In genomic region chr10:66931340-66931948, GRCh38 we compare ENCODE assay signal across 8 cellular contexts. TPM values are rescaled to one million over a fixed set of nuclear protein-coding genes. Genes with fewer than 3 reads are reported as not detected.
A peak's percentile ranks its signal among the peaks of the same experiment; 100 is the strongest.
DNase-seq lines count a peak whose midpoint lies in the region; ATAC-seq and TF ChIP-seq lines count a peak whose summit lies in the region.

No MANE protein-coding gene starts in this region.

- H3K27me3 Mint-ChIP-seq in endodermal cell (ENCODE audit: insufficient read depth) = peaks cover 34% of the 10 kb centered on the region
- peaks cover 37% of the 10 kb centered on the region for H3K27me3 Mint-ChIP-seq in neural crest cell (ENCODE audit: low read depth)

- H3K27ac ChIP-seq in PC-3 (ENCODE audit: low read length) = no peak overlapping the region
- H3K27ac ChIP-seq in endodermal cell (ENCODE audit: low read depth, low read length) = no peak overlapping the region
- no peak overlapping the region for H3K27ac ChIP-seq in effector memory CD4-positive, alpha-beta T cell (ENCODE audit: insufficient read depth, low read length, poor library complexity, severe bottlenecking)

- H3K27ac Mint-ChIP-seq in endodermal cell (no peak overlapping the region), neural crest cell (ENCODE audit: unreplicated experiment) (no peak overlapping the region)

- H3K36me3 ChIP-seq in PC-3 (ENCODE audit: low read depth, low read length) (no peaks in the 10 kb centered on the region), endodermal cell (ENCODE audit: control insufficient read depth, insufficient read depth, low read length) (no peaks in the 10 kb centered on the region)
- H3K36me3 ChIP-seq in effector memory CD4-positive, alpha-beta T cell (ENCODE audit: control insufficient read depth, insufficient read depth, low read length) = no peaks in the 10 kb centered on the region

- ATAC-seq in GM19455 (IDR thresholded peaks at IDR 0.05; ENCODE audit: unreplicated experiment) = peak; percentile 77
- peak; percentile 72 for ATAC-seq in HG03521 (IDR thresholded peaks at IDR 0.05; ENCODE audit: unreplicated experiment)
- peak; percentile 78 for ATAC-seq in PC-3
- no peak for ATAC-seq in GM21737 (IDR thresholded peaks at IDR 0.05; ENCODE audit: unreplicated experiment)

- DNase-seq in Daoy (ENCODE audit: low read depth) (peak; percentile 6), PC-3 (peak; percentile 97), endodermal cell (no peak), neural crest cell (ENCODE audit: low read depth, low spot score) (peak; percentile 33)
- no peak for DNase-seq in effector memory CD4-positive, alpha-beta T cell

- no peak overlapping the region for H2AFZ ChIP-seq in PC-3 (ENCODE audit: low read length)

- H4K20me1 ChIP-seq in PC-3 (ENCODE audit: low read length) = no peaks in the 10 kb centered on the region

- CTCF ChIA-PET in PC-3 (lab: Charles Lee) = interaction anchor here (0.5 to 2.1 kb wide), 15 partner anchors 9 to 727 kb away, joined by 3 to 9 read pairs (median 4); no protein-coding TSS in a partner anchor

- TF ChIP-seq CTCF in PC-3 (conservative IDR thresholded peaks at IDR 0.05; ENCODE audit: low read depth, low read length) (peak; percentile 100), endodermal cell (conservative IDR thresholded peaks at IDR 0.05) (peak; percentile 96), neural crest cell (conservative IDR thresholded peaks at IDR 0.05) (peak; percentile 99)

- H3K36me3 Mint-ChIP-seq in endodermal cell (ENCODE audit: low read depth) (no peaks in the 10 kb centered on the region), neural crest cell (ENCODE audit: low read depth) (no peaks in the 10 kb centered on the region)

- H3K9me3 ChIP-seq in PC-3 (ENCODE audit: low read length) (no peaks in the 10 kb centered on the region), endodermal cell (ENCODE audit: control insufficient read depth, low read length) (no peaks in the 10 kb centered on the region)
- H3K9me3 ChIP-seq in effector memory CD4-positive, alpha-beta T cell (ENCODE audit: control insufficient read depth, low read length) = no peaks in the 10 kb centered on the region

- no peaks in the 10 kb centered on the region for H3K79me2 ChIP-seq in PC-3 (ENCODE audit: low read length)

- H3K4me3 ChIP-seq in PC-3 (ENCODE audit: low read length) (no peak overlapping the region), endodermal cell (ENCODE audit: low read length) (no peak overlapping the region)
- no peak overlapping the region for H3K4me3 ChIP-seq in effector memory CD4-positive, alpha-beta T cell (ENCODE audit: insufficient read depth, low read depth, low read length, poor library complexity, severe bottlenecking)

- H3K27me3 ChIP-seq in PC-3 (ENCODE audit: low read length) (peaks cover 33% of the 10 kb centered on the region), endodermal cell (ENCODE audit: control insufficient read depth, insufficient read depth, low read length, poor library complexity, severe bottlenecking) (peaks cover 36% of the 10 kb centered on the region)
- no peaks in the 10 kb centered on the region for H3K27me3 ChIP-seq in effector memory CD4-positive, alpha-beta T cell (replicated peaks; ENCODE audit: control insufficient read depth, insufficient read depth, low read length, poor library complexity, severe bottlenecking)

- H3K9me3 Mint-ChIP-seq in endodermal cell (no peaks in the 10 kb centered on the region), neural crest cell (no peaks in the 10 kb centered on the region)

- intact Hi-C loops in PC-3 (cut with micrococcal nuclease) = loop anchor here (1.0 to 10.0 kb wide), 8 partner anchors 304 to 1953 kb away; no protein-coding TSS in a partner anchor

- no peak overlapping the region for H3K4me2 ChIP-seq in PC-3 (ENCODE audit: low read length)

- H3K9me2 ChIP-seq in PC-3 (replicated peaks; ENCODE audit: low read length) = no peaks in the 10 kb centered on the region

- H3K4me1 Mint-ChIP-seq in endodermal cell (no peaks in the 10 kb centered on the region), neural crest cell (peaks cover 44% of the 10 kb centered on the region)

- no peak overlapping the region for H3K4me3 Mint-ChIP-seq in endodermal cell
- peak overlapping the region; percentile 75 for H3K4me3 Mint-ChIP-seq in neural crest cell

- no TSS peak for BruUV-seq in PC-3 (replicated peaks; lab: Mats Ljungman, UMichigan)

- no peaks in the 10 kb centered on the region for H3F3A ChIP-seq in PC-3 (ENCODE audit: low read length, unreplicated experiment)

- POLR2A ChIA-PET in PC-3 (lab: Charles Lee; ENCODE audit: unreplicated experiment) = interaction anchor here (0.7 to 0.9 kb wide), 2 partner anchors 122 to 643 kb away, joined by 4 read pairs; no protein-coding TSS in a partner anchor

- H3K4me1 ChIP-seq in PC-3 (ENCODE audit: insufficient read depth, low read length) (peaks cover 3% of the 10 kb centered on the region; the same call in 1 of the 2 replicates), endodermal cell (ENCODE audit: control insufficient read depth, insufficient read depth, low read length) (no peaks in the 10 kb centered on the region)
- H3K4me1 ChIP-seq in effector memory CD4-positive, alpha-beta T cell (ENCODE audit: control insufficient read depth, insufficient read depth, low read length, poor library complexity, severe bottlenecking) = no peaks in the 10 kb centered on the region

- no peak overlapping the region for H3K9ac ChIP-seq in PC-3 (ENCODE audit: low read length)
- no peak overlapping the region for H3K9ac ChIP-seq in endodermal cell (ENCODE audit: extremely low read depth, low read length, poor library complexity, severe bottlenecking)

- 41 to 68% methylated on average over 3 to 5 of the region's 5 CpGs for WGBS in endodermal cell (ENCODE audit: insufficient coverage in 1 of 2, insufficient read length in 1 of 2), 2 experiments

RNA-seq across cellular contexts. Expression of gene LRRTM3, which starts 5.6 kb away (rescaled TPM):
- total RNA-seq in Daoy (2014; rRNA removed; shearing (Covaris generic)) = not detected in 2 replicates
- total RNA-seq in PC-3 (2014; rRNA removed) (0.12 and 0.15 TPM in 2 replicates), endodermal cell (not detected), neural crest cell (2.3 and 2.8 TPM in 2 replicates)
- polyA plus RNA-seq in endodermal cell (2013, experiment 1 of 2) = 0.25 TPM
- 0.33 TPM for polyA plus RNA-seq in endodermal cell (2013, experiment 2 of 2)

Comparison
In these comparisons a context has a peak if more than half of its experiments do, and no peak if none do; other contexts are left out.
1. DNase-seq: peak in Daoy (single experiment), PC-3 (single experiment) and neural crest cell (single experiment); none in endodermal cell (single experiment) and effector memory CD4-positive, alpha-beta T cell (0 of 3).
2. Peak in every context shown above with its lines, with median percentiles within 50 percentile points of each other: CTCF ChIP-seq.